In the genomic region with DNA sequence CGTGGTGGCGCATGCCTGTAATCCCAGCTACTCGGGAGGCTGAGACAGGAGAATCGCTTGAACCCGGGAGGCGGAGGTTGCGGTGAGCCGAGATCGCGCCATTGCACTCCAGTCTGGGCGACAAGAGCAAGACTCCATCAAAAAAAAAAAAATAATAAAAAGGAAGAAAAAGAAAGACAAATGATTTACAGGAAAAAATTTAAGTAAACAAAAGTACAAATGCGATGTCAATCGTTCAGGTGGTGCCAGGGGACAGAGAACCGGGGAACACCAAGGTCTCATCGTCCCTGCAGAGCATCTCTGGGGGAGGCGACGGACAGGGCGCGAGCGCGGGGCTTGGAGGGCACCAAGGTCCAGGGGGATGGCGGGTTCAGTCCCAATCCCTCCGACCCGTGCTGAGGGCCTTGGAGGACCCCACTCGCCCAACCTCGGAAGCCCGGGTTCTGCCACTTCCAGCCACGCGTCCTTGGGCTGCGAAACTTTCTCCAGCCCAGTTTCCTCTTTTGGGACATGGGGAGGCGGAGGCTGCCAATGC, we compare ENCODE assay signal across 8 cellular contexts. TPM values are rescaled to one million over a fixed set of nuclear protein-coding genes. Genes with fewer than 3 reads are reported as not detected.
DNase-seq lines count a peak whose midpoint lies in the region; ATAC-seq and TF ChIP-seq lines count a peak whose summit lies in the region.

No MANE protein-coding gene starts in this region.

- DNase-seq in GM10248 (ENCODE audit: extremely low spot score) = peak; percentile 63
- no peak for DNase-seq in activated naive CD8-positive, alpha-beta T cell treated with anti-CD3 and anti-CD28 coated beads for 36 hours
- DNase-seq in iPS-NIHi7 (ENCODE audit: extremely low spot score) = peak; percentile 39
- DNase-seq in NCI-H2107 (lab: John Stamatoyannopoulos, UW) = no peak

- peaks cover 14 to 19% of the 10 kb centered on the region in 2 donors for H3K36me3 ChIP-seq in stomach smooth muscle (ENCODE audit: control insufficient read depth in 2 of 2, insufficient read depth in 2 of 2, low read length in 2 of 2)

- peaks cover 27% of the 10 kb centered on the region for H3K4me1 ChIP-seq in stomach smooth muscle (ENCODE audit: control insufficient read depth, insufficient read depth, low read length)

- no peaks in the 10 kb centered on the region for H3K27me3 ChIP-seq in stomach smooth muscle (ENCODE audit: control insufficient read depth in 1 of 2, insufficient read depth in 2 of 2, low read length in 2 of 2)

- H3K9me3 ChIP-seq in stomach smooth muscle (ENCODE audit: control insufficient read depth in 2 of 2, low read length in 2 of 2) = no peaks in the 10 kb centered on the region

- peak overlapping the region; percentile 55 for H3K27ac ChIP-seq in stomach smooth muscle (ENCODE audit: low read length)

- H3K27ac Mint-ChIP-seq in activated naive CD8-positive, alpha-beta T cell treated with anti-CD3 and anti-CD28 coated beads for 36 hours = peak overlapping the region; percentile 99

- peaks cover 36% of the 10 kb centered on the region for H3K36me3 Mint-ChIP-seq in activated naive CD8-positive, alpha-beta T cell treated with anti-CD3 and anti-CD28 coated beads for 36 hours

- H3K4me1 Mint-ChIP-seq in activated naive CD8-positive, alpha-beta T cell treated with anti-CD3 and anti-CD28 coated beads for 36 hours = peaks cover 35% of the 10 kb centered on the region

- POLR2A ChIA-PET in GM10248 (lab: Yijun Ruan, JAX) = interaction anchor here (0.7 to 1.5 kb wide), 14 partner anchors 11 to 763 kb away, joined by 3 to 39 read pairs (median 3); a partner anchor contains a TSS

- peaks cover 4% of the 10 kb centered on the region for H3K27me3 Mint-ChIP-seq in activated naive CD8-positive, alpha-beta T cell treated with anti-CD3 and anti-CD28 coated beads for 36 hours

- CTCF ChIA-PET in GM10248 (lab: Yijun Ruan, JAX) = interaction anchor here (1.2 to 1.5 kb wide), 3 partner anchors 8 to 129 kb away, joined by 3 to 8 read pairs (median 5); no protein-coding TSS in a partner anchor

- H3K4me3 ChIP-seq in stomach smooth muscle (ENCODE audit: low read length in 2 of 2) = peak overlapping the region; percentile 87 to 88

- H3K9me3 Mint-ChIP-seq in activated naive CD8-positive, alpha-beta T cell treated with anti-CD3 and anti-CD28 coated beads for 36 hours = peaks cover 2% of the 10 kb centered on the region

- TF ChIP-seq CTCF in GM10248 (IDR thresholded peaks at IDR 0.05; ENCODE audit: control extremely low read depth, extremely low read depth, low read depth, missing control alignments) = no peak

- peak overlapping the region; percentile 42 to 70 for H3K9ac ChIP-seq in stomach smooth muscle (ENCODE audit: low read length in 2 of 2)

- H3K4me3 Mint-ChIP-seq in activated naive CD8-positive, alpha-beta T cell treated with anti-CD3 and anti-CD28 coated beads for 36 hours = peak overlapping the region; percentile 98

- ATAC-seq in HG03066 (IDR thresholded peaks at IDR 0.05; ENCODE audit: low read depth, unreplicated experiment) (peak; percentile 1), HG02870 (IDR thresholded peaks at IDR 0.05; ENCODE audit: unreplicated experiment) (no peak), HG03108 (IDR thresholded peaks at IDR 0.05; ENCODE audit: unreplicated experiment) (no peak)

RNA-seq across cellular contexts. Expression of a gene that starts 0.6 kb away (rescaled TPM):
- 100 to 1,000 TPM; 599 to 600 TPM for total RNA-seq in activated naive CD8-positive, alpha-beta T cell treated with anti-CD3 and anti-CD28 coated beads for 36 hours

RNA-seq across cellular contexts. Expression of a gene that starts 16.6 kb away (rescaled TPM):
- total RNA-seq in activated naive CD8-positive, alpha-beta T cell treated with anti-CD3 and anti-CD28 coated beads for 36 hours = not detected

RNA-seq across cellular contexts. Expression of a gene that starts 28.9 kb away (rescaled TPM):
- total RNA-seq in activated naive CD8-positive, alpha-beta T cell treated with anti-CD3 and anti-CD28 coated beads for 36 hours = 10 to 100 TPM; 47.4 to 54.8 TPM

RNA-seq across cellular contexts. Expression of a gene that starts 50.1 kb away (rescaled TPM):
- total RNA-seq in activated naive CD8-positive, alpha-beta T cell treated with anti-CD3 and anti-CD28 coated beads for 36 hours = 100 to 1,000 TPM; 349 to 354 TPM

Comparison
In these comparisons a context has a peak if more than half of its experiments do, and no peak if none do; other contexts are left out.
1. DNase-seq: peak in GM10248 (single experiment) and iPS-NIHi7 (single experiment); none in activated naive CD8-positive, alpha-beta T cell treated with anti-CD3 and anti-CD28 coated beads for 36 hours (single experiment) and NCI-H2107 (single experiment).